20 cellular contexts compared by ENCODE assay signal in the genomic region with DNA sequence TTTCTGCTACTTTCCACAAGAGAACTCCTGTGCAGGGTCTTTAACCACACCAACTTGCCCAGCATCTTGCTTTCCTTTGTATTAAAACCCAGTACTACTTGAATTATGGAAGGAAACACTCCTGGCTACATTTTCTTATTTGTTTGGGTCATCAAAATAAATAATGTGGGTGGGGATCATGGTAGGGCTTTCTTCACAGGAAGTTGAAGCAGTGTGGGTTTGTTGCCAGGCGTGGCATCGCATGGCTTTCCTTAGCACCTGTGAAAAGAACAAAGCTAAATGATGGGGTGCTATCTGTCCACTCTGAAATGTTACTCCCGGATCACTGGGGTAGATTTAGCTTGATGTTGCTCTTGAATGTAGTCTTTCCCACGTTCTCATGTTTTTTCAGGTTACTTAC. TPM values are rescaled to one million over a fixed set of nuclear protein-coding genes. Genes with fewer than 3 reads are reported as not detected.
DNase-seq lines count a peak whose midpoint lies in the region; ATAC-seq lines count a peak whose summit lies in the region.
"Had no signal": no experiment of that assay in that cellular context is flagged by ENCODE, and none has a peak within 500 bp of the region (broad histone marks: within the 10 kb centered on the region; RNA-seq: fewer than 3 reads in every experiment).

No MANE protein-coding gene starts in this region.

- peak overlapping the region; percentile 48 to 86 (median 69) for H3K4me3 Mint-ChIP-seq in CD4-positive, alpha-beta memory T cell
- H3K4me3 Mint-ChIP-seq in activated naive CD8-positive, alpha-beta T cell treated with anti-CD3 and anti-CD28 coated beads for 36 hours, result no peak overlapping the region
- H3K4me3 Mint-ChIP-seq in natural killer cell treated with Interleukin-12 subunit alpha and Interleukin-12 subunit beta and Interleukin-15 and Interleukin-18, amount 100 ng/mL, for 72 hours, result peak overlapping the region; percentile 83
- H3K4me3 Mint-ChIP-seq: brain had no signal

- ATAC-seq in natural killer cell treated with Interleukin-12 subunit alpha and Interleukin-12 subunit beta and Interleukin-15 and Interleukin-18, amount 100 ng/mL, for 72 hours, result peak in 1 of 2 donors; percentile 63
- ATAC-seq in HG03280 (IDR thresholded peaks at IDR 0.05; ENCODE audit: unreplicated experiment), result no peak
- ATAC-seq: gastroesophageal sphincter, left lobe of liver had no signal

- H3K4me1 Mint-ChIP-seq in CD4-positive, alpha-beta memory T cell, result peaks cover 68 to 97% (median 84%) of the 10 kb centered on the region in 4 donors
- H3K4me1 Mint-ChIP-seq in activated naive CD8-positive, alpha-beta T cell treated with anti-CD3 and anti-CD28 coated beads for 36 hours, result peaks cover 60% of the 10 kb centered on the region
- peaks cover 56 to 72% of the 10 kb centered on the region in 2 donors for H3K4me1 Mint-ChIP-seq in natural killer cell treated with Interleukin-12 subunit alpha and Interleukin-12 subunit beta and Interleukin-15 and Interleukin-18, amount 100 ng/mL, for 72 hours (ENCODE audit: low read depth in 2 of 2)

- intact Hi-C loops in CD4-positive, alpha-beta memory T cell (cut with micrococcal nuclease), result loop anchor here (1.0 to 2.0 kb wide), 2 partner anchors 13 to 75 kb away; no protein-coding TSS in a partner anchor

- CTCF ChIA-PET in CD4-positive, alpha-beta memory T cell (lab: Charles Lee; ENCODE audit: partially characterized antibody), result interaction anchor here (0.7 to 23.0 kb wide), 12 partner anchors 13 to 174 kb away, joined by 3 to 745 read pairs (median 66); a partner anchor contains a TSS

- H3K4me3 ChIP-seq in CD4-positive, alpha-beta memory T cell (ENCODE audit: low read length in 2 of 2), result peak overlapping the region; percentile 18 to 21
- H3K4me3 ChIP-seq: gastroesophageal sphincter, ovary, thoracic aorta had no signal

- DNase-seq in CD4-positive, alpha-beta memory T cell, result peak in 3 of 5 donors; percentile 44 to 62 (median 51)
- no peak for DNase-seq in activated naive CD8-positive, alpha-beta T cell treated with anti-CD3 and anti-CD28 coated beads for 36 hours
- no peak for DNase-seq in natural killer cell treated with Interleukin-12 subunit alpha and Interleukin-12 subunit beta and Interleukin-15 and Interleukin-18, amount 100 ng/mL, for 72 hours (ENCODE audit: low spot score)
- no peak for DNase-seq in retina
- DNase-seq in NCI-H2081 (lab: John Stamatoyannopoulos, UW), result no peak
- DNase-seq: activated CD4-positive, alpha-beta T cell treated with anti-CD3 and anti-CD28 coated beads, Interleukin-2, amount 50 U/mL, for 1 hour; activated effector memory CD4-positive, alpha-beta T cell treated with Interleukin-2 at 50 U/mL for 16 hours; cortex of kidney; DMS53; NCI-H2029; NCI-H524; ovary; SIG-M5 had no signal

- peak overlapping the region; percentile 44 for H3K27ac ChIP-seq in CD4-positive, alpha-beta memory T cell (ENCODE audit: low read depth, low read length)
- H3K27ac ChIP-seq in KOPT-K1 (ENCODE audit: low read depth, low read length, poor library complexity, severe bottlenecking), result peak overlapping the region; percentile 42
- H3K27ac ChIP-seq: epithelial cell of prostate, gastroesophageal sphincter, ovary, thoracic aorta had no signal

- peaks cover 97% of the 10 kb centered on the region for H3K4me1 ChIP-seq in CD4-positive, alpha-beta memory T cell (ENCODE audit: insufficient read depth, low read length)

- peaks cover 0 to 11% (median 8%) of the 10 kb centered on the region in 8 donors for H3K9me3 Mint-ChIP-seq in CD4-positive, alpha-beta memory T cell
- peaks cover 18% of the 10 kb centered on the region for H3K9me3 Mint-ChIP-seq in activated naive CD8-positive, alpha-beta T cell treated with anti-CD3 and anti-CD28 coated beads for 36 hours
- H3K9me3 Mint-ChIP-seq in natural killer cell treated with Interleukin-12 subunit alpha and Interleukin-12 subunit beta and Interleukin-15 and Interleukin-18, amount 100 ng/mL, for 72 hours, result peaks cover 9% of the 10 kb centered on the region

- H3K27me3 Mint-ChIP-seq in CD4-positive, alpha-beta memory T cell, result no peaks in the 10 kb centered on the region
- no peaks in the 10 kb centered on the region for H3K27me3 Mint-ChIP-seq in activated naive CD8-positive, alpha-beta T cell treated with anti-CD3 and anti-CD28 coated beads for 36 hours
- no peaks in the 10 kb centered on the region for H3K27me3 Mint-ChIP-seq in natural killer cell treated with Interleukin-12 subunit alpha and Interleukin-12 subunit beta and Interleukin-15 and Interleukin-18, amount 100 ng/mL, for 72 hours

- H3K36me3 ChIP-seq in CD4-positive, alpha-beta memory T cell (ENCODE audit: insufficient read depth, low read length), result peaks cover 5% of the 10 kb centered on the region
- H3K36me3 ChIP-seq in KOPT-K1 (ENCODE audit: insufficient read depth, low read length), result peaks cover 15% of the 10 kb centered on the region; the same call in 1 of the 2 replicates
- H3K36me3 ChIP-seq: gastroesophageal sphincter, ovary, thoracic aorta had no signal

- H3K27me3 ChIP-seq in CD4-positive, alpha-beta memory T cell (ENCODE audit: insufficient read depth, low read length), result no peaks in the 10 kb centered on the region
- H3K27me3 ChIP-seq: gastroesophageal sphincter, ovary had no signal

- peak overlapping the region; percentile 65 to 96 (median 92) for H3K27ac Mint-ChIP-seq in CD4-positive, alpha-beta memory T cell
- peak overlapping the region; percentile 80 for H3K27ac Mint-ChIP-seq in activated naive CD8-positive, alpha-beta T cell treated with anti-CD3 and anti-CD28 coated beads for 36 hours
- H3K27ac Mint-ChIP-seq in natural killer cell treated with Interleukin-12 subunit alpha and Interleukin-12 subunit beta and Interleukin-15 and Interleukin-18, amount 100 ng/mL, for 72 hours, result peak overlapping the region; percentile 88 to 95

- POLR2A ChIA-PET in CD4-positive, alpha-beta memory T cell (lab: Charles Lee; ENCODE audit: partially characterized antibody), result interaction anchor here (0.6 to 23.2 kb wide), 19 partner anchors 8 to 171 kb away, joined by 3 to 728 read pairs (median 8); a partner anchor contains a TSS

- H3K9me3 ChIP-seq in CD4-positive, alpha-beta memory T cell (ENCODE audit: control insufficient read depth in 1 of 2, low read length in 2 of 2), result no peaks in the 10 kb centered on the region
- H3K9me3 ChIP-seq in KOPT-K1 (ENCODE audit: insufficient read depth, low read length, poor library complexity, severe bottlenecking), result peaks cover 17% of the 10 kb centered on the region
- H3K9me3 ChIP-seq: gastroesophageal sphincter, ovary had no signal

- H3K36me3 Mint-ChIP-seq in CD4-positive, alpha-beta memory T cell, result peaks cover 47 to 54% of the 10 kb centered on the region in 2 donors
- H3K36me3 Mint-ChIP-seq in activated naive CD8-positive, alpha-beta T cell treated with anti-CD3 and anti-CD28 coated beads for 36 hours, result peaks cover 48% of the 10 kb centered on the region
- peaks cover 28% of the 10 kb centered on the region for H3K36me3 Mint-ChIP-seq in natural killer cell treated with Interleukin-12 subunit alpha and Interleukin-12 subunit beta and Interleukin-15 and Interleukin-18, amount 100 ng/mL, for 72 hours

RNA-seq across cellular contexts. Expression of a gene that starts 18.7 kb away (rescaled TPM):
- total RNA-seq in CD4-positive, alpha-beta memory T cell, result 100 to 1,000 TPM; 162 to 163 TPM
- polyA plus RNA-seq in CD4-positive, alpha-beta memory T cell, result 100 to 1,000 TPM in 1 of 2 donors, 10 to 100 TPM in 1; 37.1 to 125 TPM
- total RNA-seq in activated naive CD8-positive, alpha-beta T cell treated with anti-CD3 and anti-CD28 coated beads for 36 hours, result 10 to 100 TPM; 47.4 to 51.0 TPM
- total RNA-seq in natural killer cell treated with Interleukin-12 subunit alpha and Interleukin-12 subunit beta and Interleukin-15 and Interleukin-18, amount 100 ng/mL, for 72 hours, result 100 to 1,000 TPM; 121 to 170 TPM

Comparison
In these comparisons a context has a peak if more than half of its experiments do, and no peak if none do; other contexts are left out.
1. DNase-seq: peak in CD4-positive, alpha-beta memory T cell (3 of 5); none in activated naive CD8-positive, alpha-beta T cell treated with anti-CD3 and anti-CD28 coated beads for 36 hours (single experiment), natural killer cell treated with Interleukin-12 subunit alpha and Interleukin-12 subunit beta and Interleukin-15 and Interleukin-18, amount 100 ng/mL, for 72 hours (single experiment), retina (single experiment) and NCI-H2081 (0 of 2).
2. Peak in every context shown above with its lines, with median percentiles within 50 percentile points of each other: H3K27ac Mint-ChIP-seq.